In the genomic region with DNA sequence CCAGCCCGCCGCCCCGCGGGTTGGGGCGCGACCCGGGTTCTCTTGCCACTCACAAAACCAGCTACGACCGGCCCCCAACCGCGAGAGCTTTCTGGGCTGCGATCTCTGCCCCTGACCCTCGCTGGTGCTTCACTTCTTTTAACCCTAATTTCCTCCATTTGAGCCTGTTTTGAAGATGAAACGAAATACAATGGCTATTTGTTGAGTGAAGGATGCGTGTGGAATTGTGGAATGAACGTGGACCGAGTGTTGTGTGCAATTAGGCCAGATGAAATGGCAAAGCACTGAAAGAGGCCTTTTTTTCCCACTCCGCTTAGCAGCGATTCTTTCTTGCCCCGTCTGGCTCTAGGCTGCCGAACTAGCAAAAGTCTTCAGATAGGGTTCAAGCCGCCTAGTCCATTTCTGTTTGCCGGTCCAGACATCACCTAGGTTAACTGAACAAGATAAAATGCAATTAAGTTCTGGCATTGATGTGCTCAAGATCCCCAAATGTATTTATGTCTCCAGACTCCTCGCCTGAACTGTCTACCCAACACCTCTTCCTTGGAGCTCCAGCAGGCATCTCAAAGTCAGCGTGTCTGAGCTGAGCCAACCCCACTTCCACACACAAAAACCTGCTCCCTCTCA, we compare ENCODE assay signal across 8 cellular contexts. TPM values are rescaled to one million over a fixed set of nuclear protein-coding genes. Genes with fewer than 3 reads are reported as not detected.
DNase-seq lines count a peak whose midpoint lies in the region; ATAC-seq and TF ChIP-seq lines count a peak whose summit lies in the region.

No MANE protein-coding gene starts in this region.

- no peaks in the 10 kb centered on the region for H3K9me2 ChIP-seq in Karpas-422 (replicated peaks; ENCODE audit: insufficient read depth, low read length)

- H3K4me2 ChIP-seq in BLaER1 treated with 17β-estradiol and CSF1 and Interleukin-3, amounts not matched to agents 10 nM and 100 nM, result peak overlapping the region; percentile 89 to 100 (median 98)
- H3K4me2 ChIP-seq in Karpas-422 (ENCODE audit: low read depth, low read length, poor library complexity, severe bottlenecking), result peak overlapping the region; percentile 92
- peak overlapping the region; percentile 81 for H3K4me2 ChIP-seq in mesenchymal stem cell (ENCODE audit: low read length, poor library complexity, severe bottlenecking)

- in situ Hi-C loops in transverse colon (cut with MboI; ENCODE audit: low pct_ligation_motif_present in 1 of 4, low pct_unique_long_range_greater_than_20kb in 1 of 4, low sequenced_read_pairs in 3 of 4), result no loop called here

- peak overlapping the region; percentile 96 for H4K8ac ChIP-seq in mesenchymal stem cell (ENCODE audit: low read length)

- no peak overlapping the region for H3K23ac ChIP-seq in mesenchymal stem cell (ENCODE audit: low read length in 2 of 2)

- no peaks in the 10 kb centered on the region for H3K27me3 ChIP-seq in BLaER1 treated with 17β-estradiol and CSF1 and Interleukin-3, amounts not matched to agents 10 nM and 100 nM
- H3K27me3 ChIP-seq in Karpas-422 (ENCODE audit: low read length) (no peaks in the 10 kb centered on the region), mesenchymal stem cell (ENCODE audit: control insufficient read depth in 1 of 2, insufficient read depth in 1 of 2, low read length in 2 of 2) (peaks cover 0 to 3% of the 10 kb centered on the region in 2 experiments), transverse colon (no peaks in the 10 kb centered on the region)

- TF ChIP-seq EP300 in transverse colon (IDR thresholded peaks at IDR 0.05; ENCODE audit: low read depth), result no peak

- H4K91ac ChIP-seq in mesenchymal stem cell (ENCODE audit: low read length), result peak overlapping the region; percentile 79

- peaks cover 42 to 70% (median 62%) of the 10 kb centered on the region in 10 experiments for H3K4me1 ChIP-seq in BLaER1 treated with 17β-estradiol and CSF1 and Interleukin-3, amounts not matched to agents 10 nM and 100 nM
- H3K4me1 ChIP-seq in Karpas-422 (ENCODE audit: low read length), result peaks cover 29% of the 10 kb centered on the region
- peaks cover 26% of the 10 kb centered on the region for H3K4me1 ChIP-seq in mesenchymal stem cell (ENCODE audit: control insufficient read depth, insufficient read depth, low read depth, low read length)
- peaks cover 18 to 41% (median 28%) of the 10 kb centered on the region in 4 donors for H3K4me1 ChIP-seq in transverse colon

- DNase-seq in Karpas-422 (no peak), caudate nucleus (lab: John Stamatoyannopoulos, UW) (peak in 28 of 61 donors; percentile 18 to 86 (median 58)), mesenchymal stem cell (peak; percentile 23), transverse colon (no peak), HuH-7.5 (ENCODE audit: low spot score) (no peak), NCI-H146 treated with DMSO at 0.1 percent for 48 hours (lab: John Stamatoyannopoulos, UW; ENCODE audit: unreplicated experiment) (no peak)

- 27% methylated on average over 23 of the region's 25 CpGs for WGBS in mesenchymal stem cell
- WGBS in transverse colon (ENCODE audit: low coverage in 1 of 2), 2 donors, result 21 to 23% methylated on average over 7 to 19 of the region's 25 CpGs

- H3K4me3 ChIP-seq in BLaER1 treated with 17β-estradiol and CSF1 and Interleukin-3, amounts not matched to agents 10 nM and 100 nM, result peak overlapping the region; percentile 84 to 99 (median 97)
- H3K4me3 ChIP-seq in Karpas-422 (ENCODE audit: low read length) (peak overlapping the region; percentile 76), mesenchymal stem cell (ENCODE audit: insufficient read depth in 1 of 2, low read depth in 1 of 2, low read length in 2 of 2) (peak overlapping the region; percentile 85 to 93), transverse colon (peak overlapping the region; percentile 13 to 94 (median 82))

- H3K4ac ChIP-seq in mesenchymal stem cell (ENCODE audit: low read depth in 1 of 2, low read length in 2 of 2), result peak overlapping the region; percentile 16 to 94

- peak overlapping the region; percentile 73 to 92 for H3K18ac ChIP-seq in mesenchymal stem cell (ENCODE audit: low read depth in 1 of 2, low read length in 2 of 2)

- H2BK15ac ChIP-seq in mesenchymal stem cell (ENCODE audit: low read depth, poor library complexity, severe bottlenecking), result peak overlapping the region; percentile 91

- H2BK12ac ChIP-seq in mesenchymal stem cell (ENCODE audit: low read length in 2 of 2), result peak overlapping the region; percentile 38 to 61

- peak overlapping the region in 1 of 2 experiments; percentile 32 for H3K14ac ChIP-seq in mesenchymal stem cell (ENCODE audit: low read length in 2 of 2)

- H2BK120ac ChIP-seq in mesenchymal stem cell (ENCODE audit: low read depth, low read length), result peak overlapping the region; percentile 99

- peaks cover 0 to 9% (median 0%) of the 10 kb centered on the region in 11 experiments; a peak in 1 of 22 replicates for H3K36me3 ChIP-seq in BLaER1 treated with 17β-estradiol and CSF1 and Interleukin-3, amounts not matched to agents 10 nM and 100 nM
- no peaks in the 10 kb centered on the region for H3K36me3 ChIP-seq in Karpas-422 (ENCODE audit: insufficient read depth, low read length)
- H3K36me3 ChIP-seq in mesenchymal stem cell (ENCODE audit: control insufficient read depth in 1 of 2, insufficient read depth in 2 of 2, low read depth in 1 of 2, low read length in 2 of 2), result peaks cover 0 to 20% of the 10 kb centered on the region in 2 experiments
- H3K36me3 ChIP-seq in transverse colon, result no peaks in the 10 kb centered on the region

- H3K79me2 ChIP-seq in Karpas-422 (ENCODE audit: low read length), result peaks cover 3% of the 10 kb centered on the region; the same call in 1 of the 2 replicates

- H4K20me1 ChIP-seq in BLaER1 treated with 17β-estradiol and CSF1 and Interleukin-3, amounts not matched to agents 10 nM and 100 nM, result peaks cover 11 to 45% (median 31%) of the 10 kb centered on the region in 11 experiments; a peak in 19 of 22 replicates
- peaks cover 25% of the 10 kb centered on the region for H4K20me1 ChIP-seq in Karpas-422 (ENCODE audit: insufficient read depth, low read depth, low read length)

- peak overlapping the region; percentile 77 to 88 (median 82) for H3K27ac ChIP-seq in BLaER1 treated with 17β-estradiol and CSF1 and Interleukin-3, amounts not matched to agents 10 nM and 100 nM
- no peak overlapping the region for H3K27ac ChIP-seq in Karpas-422 (ENCODE audit: low read length)
- peak overlapping the region; percentile 91 for H3K27ac ChIP-seq in caudate nucleus (ENCODE audit: low read depth, low read length)
- no peak overlapping the region for H3K27ac ChIP-seq in mesenchymal stem cell (ENCODE audit: low read length, poor library complexity, severe bottlenecking)
- H3K27ac ChIP-seq in transverse colon, result peak overlapping the region; percentile 90 to 97 (median 92)

- ATAC-seq in GM19395 (IDR thresholded peaks at IDR 0.05; ENCODE audit: unreplicated experiment), result no peak

- H2BK5ac ChIP-seq in mesenchymal stem cell (ENCODE audit: low read depth, low read length, poor library complexity, severe bottlenecking), result peak overlapping the region; percentile 94

- TF ChIP-seq POLR2A in transverse colon (IDR thresholded peaks at IDR 0.05), result no peak

- H3K9me3 ChIP-seq in BLaER1 treated with 17β-estradiol and CSF1 and Interleukin-3, amounts not matched to agents 10 nM and 100 nM (replicated peaks in 1 of 11), result no peaks in the 10 kb centered on the region
- H3K9me3 ChIP-seq in Karpas-422 (ENCODE audit: low read length) (no peaks in the 10 kb centered on the region), mesenchymal stem cell (ENCODE audit: control insufficient read depth, low read length) (no peaks in the 10 kb centered on the region), transverse colon (no peaks in the 10 kb centered on the region)

- no peak for TF ChIP-seq CTCF in transverse colon (IDR thresholded peaks at IDR 0.05)

- H2AK5ac ChIP-seq in mesenchymal stem cell (ENCODE audit: low read length, severe bottlenecking), result no peak overlapping the region

- no peaks in the 10 kb centered on the region for H3K79me1 ChIP-seq in mesenchymal stem cell (replicated peaks; ENCODE audit: low read length, poor library complexity, severe bottlenecking)

- intact Hi-C loops in transverse colon (cut with DNase I; ENCODE audit: low total_unique reads), result loop anchor here (10.0 kb wide), 1 partner anchor 68 kb away; the partner anchor contains the start of gene MAFF

- H3K9ac ChIP-seq in BLaER1 treated with 17β-estradiol and CSF1 and Interleukin-3, amounts not matched to agents 10 nM and 100 nM, result peak overlapping the region; percentile 85 to 95 (median 93)
- H3K9ac ChIP-seq in Karpas-422 (ENCODE audit: low read length), result peak overlapping the region; percentile 74
- peak overlapping the region; percentile 95 for H3K9ac ChIP-seq in mesenchymal stem cell (ENCODE audit: low read length)

- H2AFZ ChIP-seq in Karpas-422 (ENCODE audit: low read length), result peak overlapping the region; percentile 99
- peak overlapping the region; percentile 81 for H2AFZ ChIP-seq in mesenchymal stem cell (ENCODE audit: low read depth, low read length)

RNA-seq across cellular contexts. Expression of gene TMEM184B, which starts 0.4 kb away (rescaled TPM):
- total RNA-seq in Karpas-422 (2014; rRNA removed; shearing (Covaris generic); ENCODE audit: low replicate concordance), result 5.1 and 7.4 TPM in 2 replicates
- 71.3 TPM for polyA plus RNA-seq in mesenchymal stem cell (2013, experiment 1 of 2)
- 71.6 TPM for polyA plus RNA-seq in mesenchymal stem cell (2013, experiment 2 of 2)
- 10 to 100 TPM; 18.7 to 88.4 (median 41.1) TPM for total RNA-seq in transverse colon

RNA-seq across cellular contexts. Expression of gene CSNK1E, which starts 44.0 kb away (rescaled TPM):
- 193 and 213 TPM in 2 replicates for total RNA-seq in Karpas-422 (2014; rRNA removed; shearing (Covaris generic); ENCODE audit: low replicate concordance)
- polyA plus RNA-seq in mesenchymal stem cell (2013, experiment 1 of 2), result 175 TPM
- polyA plus RNA-seq in mesenchymal stem cell (2013, experiment 2 of 2), result 170 TPM
- 100 to 1,000 TPM in 2 of 4 donors, 10 to 100 TPM in 2; 47.9 to 179 (median 106) TPM for total RNA-seq in transverse colon

Comparison
In these comparisons a context has a peak if more than half of its experiments do, and no peak if none do; other contexts are left out.
1. H3K27ac ChIP-seq: peak in BLaER1 treated with 17β-estradiol and CSF1 and Interleukin-3, amounts not matched to agents 10 nM and 100 nM (11 of 11), caudate nucleus (single experiment) and transverse colon (4 of 4); none in Karpas-422 (single experiment) and mesenchymal stem cell (single experiment).
2. Peak in every context shown above with its lines, with median percentiles within 50 percentile points of each other: H3K4me2 ChIP-seq, H3K4me3 ChIP-seq and H3K9ac ChIP-seq.